ENCODE assay signal across 3 cellular contexts in genomic region chr6:96547654-96548053, GRCh38.
TF ChIP-seq lines count a peak whose summit lies in the region.

No MANE protein-coding gene starts in this region.

TF ChIP-seq in K562, 482 proteins besides CTCF, POLR2A, EP300 and RAD21:
- TF ChIP-seq KAT2B (IDR thresholded peaks at IDR 0.05; ENCODE audit: low read depth, low read length), result no peak
- TF ChIP-seq ZNF384 (IDR thresholded peaks at IDR 0.05; ENCODE audit: low read depth, low read length), result no peak
- TF ChIP-seq ZNF561 (CRISPR knock-in tag; conservative IDR thresholded peaks at IDR 0.05), result no peak
- TF ChIP-seq ZNF740 (CRISPR knock-in tag; IDR thresholded peaks at IDR 0.05), result 0 out of 2 replicates have a peak, but pooled peaks have one; percentile 28
- TF ChIP-seq ZNF740 (tag; IDR thresholded peaks at IDR 0.05), result no peak
- TF ChIP-seq TEAD1 (CRISPR knock-in tag; IDR thresholded peaks at IDR 0.05), result no peak
TF ChIP-seq in K562: peak in this region for 1.

TF ChIP-seq in HepG2, 621 proteins besides CTCF, POLR2A, EP300 and RAD21:
- TF ChIP-seq RBM39 (IDR thresholded peaks at IDR 0.05; ENCODE audit: low read depth, low read length, poor library complexity, severe bottlenecking) (no peak), ZNF484 (CRISPR knock-in tag; IDR thresholded peaks at IDR 0.05; ENCODE audit: borderline replicate concordance, low read depth) (no peak), ZNF652 (CRISPR knock-in tag; IDR thresholded peaks at IDR 0.05; ENCODE audit: borderline replicate concordance, low read depth) (peak; percentile 83), HNF4G (IDR thresholded peaks at IDR 0.05; ENCODE audit: borderline replicate concordance, low read depth, low read length) (peak; percentile 48; the same call in 1 of the 2 replicates), HNF4G (CRISPR knock-in tag; IDR thresholded peaks at IDR 0.05; ENCODE audit: borderline replicate concordance, low read depth) (no peak), ZNF549 (CRISPR knock-in tag; IDR thresholded peaks at IDR 0.05) (no peak), ZNF740 (CRISPR knock-in tag; IDR thresholded peaks at IDR 0.05) (peak; percentile 74; the same call in 1 of the 2 replicates), ZNF891 (CRISPR knock-in tag; IDR thresholded peaks at IDR 0.05) (no peak), ZNF629 (CRISPR knock-in tag; conservative IDR thresholded peaks at IDR 0.05) (peak; percentile 77), HNF4A (CRISPR knock-in tag; IDR thresholded peaks at IDR 0.05) (peak; percentile 40; the same call in 1 of the 2 replicates), PAWR (CRISPR knock-in tag; IDR thresholded peaks at IDR 0.05; ENCODE audit: borderline replicate concordance) (no peak), TBX3 (IDR thresholded peaks at IDR 0.05; ENCODE audit: borderline replicate concordance) (no peak)

TF ChIP-seq in GM12891, 5 proteins besides CTCF, POLR2A, EP300 and RAD21:
- TF ChIP-seq POLR2AphosphoS5 (IDR thresholded peaks at IDR 0.05; ENCODE audit: low read depth, low read length) (no peak), PAX5 (IDR thresholded peaks at IDR 0.05; ENCODE audit: insufficient read depth, low read length, severe bottlenecking) (no peak), TAF1 (IDR thresholded peaks at IDR 0.05; ENCODE audit: low read depth, low read length) (no peak), POU2F2 (IDR thresholded peaks at IDR 0.05; ENCODE audit: low read depth, low read length) (no peak), SPI1 (IDR thresholded peaks at IDR 0.05; ENCODE audit: low read depth, low read length) (no peak)
